ENCODE assay signal across 8 cellular contexts in the genomic region with DNA sequence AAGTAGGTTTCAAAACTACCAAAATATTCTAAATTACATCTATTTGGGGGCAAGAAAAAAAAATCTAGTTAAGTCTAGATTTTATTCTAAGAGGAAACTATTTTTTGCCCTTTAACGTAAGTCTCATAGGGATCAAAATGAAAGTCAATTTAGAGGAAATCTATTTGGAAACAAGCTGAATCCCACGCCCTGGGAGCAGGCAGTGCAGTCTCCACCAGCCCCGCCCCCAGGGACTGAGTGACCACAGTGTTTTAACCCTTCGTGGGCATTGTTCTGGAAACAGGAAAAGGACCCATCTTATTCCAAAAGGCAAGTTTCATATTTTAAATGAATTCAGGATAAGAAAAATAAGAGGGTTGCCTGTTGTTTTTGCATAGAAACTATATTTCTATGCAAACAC.
DNase-seq lines count a peak whose midpoint lies in the region; ATAC-seq and TF ChIP-seq lines count a peak whose summit lies in the region.

No MANE protein-coding gene starts in this region.

- no peak overlapping the region for H3K27ac Mint-ChIP-seq in stimulated activated effector memory CD8-positive, alpha-beta T cell treated with anti-CD3 and anti-CD28 coated beads, Interleukin-12 subunit alpha, Interleukin-12 subunit beta, amount 100 ng/mL, for 72 hours

- no peaks in the 10 kb centered on the region for H3K36me3 Mint-ChIP-seq in stimulated activated effector memory CD8-positive, alpha-beta T cell treated with anti-CD3 and anti-CD28 coated beads, Interleukin-12 subunit alpha, Interleukin-12 subunit beta, amount 100 ng/mL, for 72 hours

- H3K4me1 ChIP-seq in left lung (peaks cover 15 to 30% of the 10 kb centered on the region in 2 donors), thoracic aorta (ENCODE audit: control insufficient read depth in 1 of 2, low read depth in 2 of 2) (peaks cover 12 to 29% of the 10 kb centered on the region in 2 donors)

- H3K4me3 Mint-ChIP-seq in stimulated activated effector memory CD8-positive, alpha-beta T cell treated with anti-CD3 and anti-CD28 coated beads, Interleukin-12 subunit alpha, Interleukin-12 subunit beta, amount 100 ng/mL, for 72 hours = no peak overlapping the region

- peak overlapping the region; percentile 6 to 9 for H3K4me3 ChIP-seq in left lung
- peak overlapping the region; percentile 63 for H3K4me3 ChIP-seq in thoracic aorta

- no peaks in the 10 kb centered on the region for H3K27me3 ChIP-seq in left lung
- H3K27me3 ChIP-seq in thoracic aorta (replicated peaks; ENCODE audit: insufficient read depth) = no peaks in the 10 kb centered on the region

- H3K27ac ChIP-seq in left lung (peak overlapping the region; percentile 70 to 82), thoracic aorta (peak overlapping the region in 1 of 2 donors; percentile 22)

- no peaks in the 10 kb centered on the region for H3K9me3 Mint-ChIP-seq in stimulated activated effector memory CD8-positive, alpha-beta T cell treated with anti-CD3 and anti-CD28 coated beads, Interleukin-12 subunit alpha, Interleukin-12 subunit beta, amount 100 ng/mL, for 72 hours

- intact Hi-C loops in left lung (cut with DNase I) = no loop called here

- no peaks in the 10 kb centered on the region for H3K9me3 ChIP-seq in left lung
- H3K9me3 ChIP-seq in thoracic aorta = no peaks in the 10 kb centered on the region

- DNase-seq in LoVo (ENCODE audit: low spot score) (peak; percentile 72), cerebellum (ENCODE audit: low spot score) (peak; percentile 71), left lung (peak; percentile 76 to 85), thoracic aorta (ENCODE audit: low spot score) (peak; percentile 31), activated gamma-delta T cell (lab: John Stamatoyannopoulos, UW) (no peak), NCI-H446 treated with DMSO at 0.1 percent for 48 hours (lab: John Stamatoyannopoulos, UW) (no peak)
- no peak for DNase-seq in stimulated activated effector memory CD8-positive, alpha-beta T cell treated with anti-CD3 and anti-CD28 coated beads, Interleukin-12 subunit alpha, Interleukin-12 subunit beta, amount 100 ng/mL, for 72 hours (ENCODE audit: low spot score in 2 of 2)

- H3K36me3 ChIP-seq in left lung (no peaks in the 10 kb centered on the region), thoracic aorta (no peaks in the 10 kb centered on the region)

- H3K4me1 Mint-ChIP-seq in stimulated activated effector memory CD8-positive, alpha-beta T cell treated with anti-CD3 and anti-CD28 coated beads, Interleukin-12 subunit alpha, Interleukin-12 subunit beta, amount 100 ng/mL, for 72 hours = no peaks in the 10 kb centered on the region

- TF ChIP-seq CTCF in left lung (IDR thresholded peaks at IDR 0.05) (no peak), thoracic aorta (IDR thresholded peaks at IDR 0.05) (no peak)

- ATAC-seq in left lung (peak; percentile 65), thoracic aorta (ENCODE audit: insufficient number of reproducible peaks, low FRiP score, low read depth) (no peak), HG02973 (IDR thresholded peaks at IDR 0.05; ENCODE audit: unreplicated experiment) (no peak)
- ATAC-seq in stimulated activated effector memory CD8-positive, alpha-beta T cell treated with anti-CD3 and anti-CD28 coated beads, Interleukin-12 subunit alpha, Interleukin-12 subunit beta, amount 100 ng/mL, for 72 hours = no peak

Comparison
In these comparisons a context has a peak if more than half of its experiments do, and no peak if none do; other contexts are left out.
1. DNase-seq: peak in LoVo (single experiment), cerebellum (single experiment), left lung (2 of 2) and thoracic aorta (single experiment); none in activated gamma-delta T cell (single experiment), stimulated activated effector memory CD8-positive, alpha-beta T cell treated with anti-CD3 and anti-CD28 coated beads, Interleukin-12 subunit alpha, Interleukin-12 subunit beta, amount 100 ng/mL, for 72 hours (0 of 2) and NCI-H446 treated with DMSO at 0.1 percent for 48 hours (single experiment).